21 cellular contexts compared by ENCODE assay signal in the genomic region with DNA sequence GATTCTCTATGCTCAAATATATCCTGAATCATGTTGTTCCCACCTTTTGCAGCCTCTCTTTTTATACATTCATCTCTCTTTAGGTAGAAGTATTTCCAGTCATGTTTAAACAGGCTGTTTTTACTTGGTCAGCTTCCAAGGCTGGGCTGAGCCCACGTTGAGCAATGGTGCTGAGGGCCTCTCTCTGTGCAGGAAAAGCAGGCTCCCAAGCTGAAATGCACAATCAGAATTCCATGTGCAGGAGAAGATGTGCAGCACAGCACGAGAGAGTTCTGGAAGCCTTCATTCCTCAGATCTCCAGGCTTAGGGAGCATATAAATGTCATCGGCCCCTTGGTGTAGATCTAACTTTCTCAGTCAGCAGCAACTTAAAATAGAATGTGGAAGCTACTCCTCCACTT.
A peak's percentile ranks its signal among the peaks of the same experiment; 100 is the strongest.
DNase-seq lines count a peak whose midpoint lies in the region; ATAC-seq, FAIRE-seq and TF ChIP-seq lines count a peak whose summit lies in the region.
"Had no signal": no experiment of that assay in that cellular context is flagged by ENCODE, and none has a peak within 500 bp of the region (broad histone marks: within the 10 kb centered on the region; RNA-seq: fewer than 3 reads in every experiment).

No MANE protein-coding gene starts in this region.

- H3K27me3 ChIP-seq in GM23338 (ENCODE audit: insufficient read depth) (no peaks in the 10 kb centered on the region), sigmoid colon (no peaks in the 10 kb centered on the region), upper lobe of left lung (no peaks in the 10 kb centered on the region)
- H3K27me3 ChIP-seq: colonic mucosa, pancreas, tibial artery had no signal

- H3F3A ChIP-seq in GM23338 (replicated peaks; ENCODE audit: low read depth) = no peaks in the 10 kb centered on the region

- H3K27me3 Mint-ChIP-seq in GM23338 (ENCODE audit: insufficient read depth, low read depth, poor library complexity) = no peaks in the 10 kb centered on the region
- H3K27me3 Mint-ChIP-seq: activated CD4-positive, alpha-beta T cell treated with anti-CD3 and anti-CD28 coated beads, Interleukin-2, amount 10 ng/mL, durations not matched to agents 7 days and 5 days; memory B cell; stimulated activated naive B cell treated with anti-CD40 and anti-IgM and Interleukin-4, amounts not matched to agents 10 μg/mL and 1 μg/mL and 100 μg/mL, for 72 hours had no signal

- no peaks in the 10 kb centered on the region for H3K36me3 Mint-ChIP-seq in GM23338 (ENCODE audit: low read depth)
- H3K36me3 Mint-ChIP-seq: activated naive CD4-positive, alpha-beta T cell treated with anti-CD3 and anti-CD28 coated beads, Interleukin-2, amount 50 U/mL, for 72 hours; memory B cell; natural killer cell; stimulated activated naive B cell treated with anti-CD40 and anti-IgM and Interleukin-4, amounts not matched to agents 10 μg/mL and 1 μg/mL and 100 μg/mL, for 72 hours had no signal

- H3K4me2 ChIP-seq in GM23338 = no peak overlapping the region

- no peak for ATAC-seq in GM23338
- ATAC-seq in upper lobe of left lung (ENCODE audit: low FRiP score in 2 of 2) = no peak
- ATAC-seq: activated naive CD4-positive, alpha-beta T cell treated with anti-CD3 and anti-CD28 coated beads, Interleukin-2, amount 50 U/mL, for 72 hours; natural killer cell; pancreas; Right ventricle myocardium inferior; stimulated activated naive B cell treated with anti-CD40 and anti-IgM and Interleukin-4, amounts not matched to agents 10 μg/mL and 1 μg/mL and 100 μg/mL, for 72 hours had no signal

- WGBS in sigmoid colon, 2 donors = 59 to 60% methylated on average over 3 of the region's 3 CpGs
- WGBS in upper lobe of left lung, 2 donors = 46 to 50% methylated on average over 3 of the region's 3 CpGs

- no peaks in the 10 kb centered on the region for H4K20me1 ChIP-seq in GM23338 (replicated peaks; ENCODE audit: insufficient read depth)

- POLR2A ChIA-PET in RWPE1 (lab: Yijun Ruan, JAX; ENCODE audit: low non-redundant PET) = no interaction called here

- TF ChIP-seq EP300 in sigmoid colon (IDR thresholded peaks at IDR 0.05) (peak in 2 of 4 donors; percentile 36 to 49), upper lobe of left lung (IDR thresholded peaks at IDR 0.05) (no peak)

- H2AFZ ChIP-seq in GM23338 = 0 out of 2 replicates have a peak overlapping the region, but pooled peaks have one; percentile 66

- H3K9me3 ChIP-seq in sigmoid colon (no peaks in the 10 kb centered on the region), upper lobe of left lung (no peaks in the 10 kb centered on the region)
- H3K9me3 ChIP-seq: Caco-2, colonic mucosa, pancreas, tibial artery had no signal

- H3K36me3 ChIP-seq in GM23338 (ENCODE audit: insufficient read depth) (no peaks in the 10 kb centered on the region), sigmoid colon (no peaks in the 10 kb centered on the region), upper lobe of left lung (no peaks in the 10 kb centered on the region)
- H3K36me3 ChIP-seq: colonic mucosa, pancreas, tibial artery had no signal

- no peak overlapping the region for H3K4me3 Mint-ChIP-seq in GM23338
- H3K4me3 Mint-ChIP-seq: activated CD4-positive, alpha-beta T cell treated with anti-CD3 and anti-CD28 coated beads, Interleukin-2, amount 10 ng/mL, durations not matched to agents 7 days and 5 days; memory B cell; natural killer cell; stimulated activated naive B cell treated with anti-CD40 and anti-IgM and Interleukin-4, amounts not matched to agents 10 μg/mL and 1 μg/mL and 100 μg/mL, for 72 hours had no signal

- DNase-seq in GM23338 (ENCODE audit: low spot score) = no peak
- DNase-seq in RWPE1 (ENCODE audit: low spot score) = peak; percentile 44
- peak; percentile 57 for DNase-seq in fibroblast of pulmonary artery (ENCODE audit: low read depth)
- DNase-seq in sigmoid colon = peak; percentile 66
- DNase-seq in mesenteric fat pad (ENCODE audit: low spot score) = no peak
- no peak for DNase-seq in upper lobe of left lung
- no peak for DNase-seq in GM12892 (ENCODE audit: insufficient read length)
- DNase-seq: activated CD4-positive, alpha-beta T cell treated with anti-CD3 and anti-CD28 coated beads, Interleukin-2, amount 10 ng/mL, durations not matched to agents 7 days and 5 days; Caco-2; colonic mucosa; hypothalamus; islet precursor cell; natural killer cell; NCI-H524; pancreas; stimulated activated naive B cell treated with anti-CD40 and anti-IgM and Interleukin-4, amounts not matched to agents 10 μg/mL and 1 μg/mL and 100 μg/mL, for 72 hours; T-helper 1 cell; tibial artery had no signal

- TF ChIP-seq POLR2A in sigmoid colon (IDR thresholded peaks at IDR 0.05) (no peak), upper lobe of left lung (IDR thresholded peaks at IDR 0.05) (no peak), GM12892 (IDR thresholded peaks at IDR 0.05; ENCODE audit: low read depth, low read length) (no peak)

- H3K4me1 ChIP-seq in GM23338 (ENCODE audit: insufficient read depth) (no peaks in the 10 kb centered on the region), sigmoid colon (peaks cover 0 to 17% (median 8%) of the 10 kb centered on the region in 4 donors), upper lobe of left lung (no peaks in the 10 kb centered on the region)
- H3K4me1 ChIP-seq: Caco-2, colonic mucosa, pancreas had no signal

- H3K4me1 Mint-ChIP-seq in GM23338 = no peaks in the 10 kb centered on the region
- H3K4me1 Mint-ChIP-seq: activated CD4-positive, alpha-beta T cell treated with anti-CD3 and anti-CD28 coated beads, Interleukin-2, amount 10 ng/mL, durations not matched to agents 7 days and 5 days; memory B cell; natural killer cell; stimulated activated naive B cell treated with anti-CD40 and anti-IgM and Interleukin-4, amounts not matched to agents 10 μg/mL and 1 μg/mL and 100 μg/mL, for 72 hours had no signal

- H3K4me3 ChIP-seq in GM23338 (no peak overlapping the region), fibroblast of pulmonary artery (replicated peaks; ENCODE audit: low read depth, low read length) (no peak overlapping the region), sigmoid colon (no peak overlapping the region), upper lobe of left lung (no peak overlapping the region)
- H3K4me3 ChIP-seq: colonic mucosa, pancreas, tibial artery had no signal

- CTCF ChIA-PET in RWPE1 (lab: Yijun Ruan, JAX) = interaction anchor here (0.6 kb wide), 1 partner anchor 236 kb away, joined by 3 read pairs; no protein-coding TSS in a partner anchor

- H3K9me2 ChIP-seq in GM23338 (ENCODE audit: insufficient read depth) = no peaks in the 10 kb centered on the region; the same call in 1 of the 2 replicates

- intact Hi-C loops in sigmoid colon (cut with DNase I) = no loop called here

- H3K27ac Mint-ChIP-seq in GM23338 = no peak overlapping the region
- H3K27ac Mint-ChIP-seq: activated CD4-positive, alpha-beta T cell treated with anti-CD3 and anti-CD28 coated beads, Interleukin-2, amount 10 ng/mL, durations not matched to agents 7 days and 5 days; activated naive CD4-positive, alpha-beta T cell treated with anti-CD3 and anti-CD28 coated beads, Interleukin-2, amount 50 U/mL, for 72 hours; memory B cell; natural killer cell; stimulated activated naive B cell treated with anti-CD40 and anti-IgM and Interleukin-4, amounts not matched to agents 10 μg/mL and 1 μg/mL and 100 μg/mL, for 72 hours had no signal

- H3K27ac ChIP-seq in GM23338 (ENCODE audit: low read depth) (no peak overlapping the region), RWPE1 (peak overlapping the region; percentile 77), sigmoid colon (peak overlapping the region in 3 of 4 donors; percentile 8 to 66 (median 41)), upper lobe of left lung (no peak overlapping the region)
- H3K27ac ChIP-seq: colonic mucosa, pancreas, tibial artery had no signal

- no peak for TF ChIP-seq CTCF in GM23338 (conservative IDR thresholded peaks at IDR 0.05; ENCODE audit: low read depth in 2 of 2)
- TF ChIP-seq CTCF in RWPE1 (conservative IDR thresholded peaks at IDR 0.05; ENCODE audit: low read depth) = no peak
- no peak for TF ChIP-seq CTCF in fibroblast of pulmonary artery (IDR thresholded peaks at IDR 0.05; ENCODE audit: low read length, missing control alignments)
- no peak for TF ChIP-seq CTCF in sigmoid colon (IDR thresholded peaks at IDR 0.05)
- TF ChIP-seq CTCF in upper lobe of left lung (IDR thresholded peaks at IDR 0.05) = no peak

- no peak for FAIRE-seq in GM12892 (lab: Jason Lieb, UNC)
- FAIRE-seq: pancreas had no signal

- no peaks in the 10 kb centered on the region for H3K79me2 ChIP-seq in GM23338 (replicated peaks; ENCODE audit: insufficient read depth)

- H3K9me3 Mint-ChIP-seq in GM23338 = no peaks in the 10 kb centered on the region
- H3K9me3 Mint-ChIP-seq: activated CD4-positive, alpha-beta T cell treated with anti-CD3 and anti-CD28 coated beads, Interleukin-2, amount 10 ng/mL, durations not matched to agents 7 days and 5 days; memory B cell; stimulated activated naive B cell treated with anti-CD40 and anti-IgM and Interleukin-4, amounts not matched to agents 10 μg/mL and 1 μg/mL and 100 μg/mL, for 72 hours had no signal

TF ChIP-seq in GM23338, 12 proteins besides CTCF, POLR2A, EP300 and RAD21 (continues in another document):
- TF ChIP-seq POLR2AphosphoS5 (IDR thresholded peaks at IDR 0.05; ENCODE audit: low read depth) (no peak), CREB1 (CRISPR knock-in tag; IDR thresholded peaks at IDR 0.05; ENCODE audit: low read depth) (no peak), REST (IDR thresholded peaks at IDR 0.05; ENCODE audit: unreplicated experiment) (no peak), NANOG (IDR thresholded peaks at IDR 0.05; ENCODE audit: borderline replicate concordance) (no peak)

Comparison
In these comparisons a context has a peak if more than half of its experiments do, and no peak if none do; other contexts are left out.
1. DNase-seq: peak in RWPE1 (single experiment), fibroblast of pulmonary artery (single experiment) and sigmoid colon (single experiment); none in GM23338 (single experiment), mesenteric fat pad (single experiment), upper lobe of left lung (0 of 2) and GM12892 (single experiment).
2. H3K27ac ChIP-seq: peak in RWPE1 (single experiment) and sigmoid colon (3 of 4); none in GM23338 (single experiment) and upper lobe of left lung (0 of 4).